Comparison of ENCODE assay signal across 18 cellular contexts in the genomic region with DNA sequence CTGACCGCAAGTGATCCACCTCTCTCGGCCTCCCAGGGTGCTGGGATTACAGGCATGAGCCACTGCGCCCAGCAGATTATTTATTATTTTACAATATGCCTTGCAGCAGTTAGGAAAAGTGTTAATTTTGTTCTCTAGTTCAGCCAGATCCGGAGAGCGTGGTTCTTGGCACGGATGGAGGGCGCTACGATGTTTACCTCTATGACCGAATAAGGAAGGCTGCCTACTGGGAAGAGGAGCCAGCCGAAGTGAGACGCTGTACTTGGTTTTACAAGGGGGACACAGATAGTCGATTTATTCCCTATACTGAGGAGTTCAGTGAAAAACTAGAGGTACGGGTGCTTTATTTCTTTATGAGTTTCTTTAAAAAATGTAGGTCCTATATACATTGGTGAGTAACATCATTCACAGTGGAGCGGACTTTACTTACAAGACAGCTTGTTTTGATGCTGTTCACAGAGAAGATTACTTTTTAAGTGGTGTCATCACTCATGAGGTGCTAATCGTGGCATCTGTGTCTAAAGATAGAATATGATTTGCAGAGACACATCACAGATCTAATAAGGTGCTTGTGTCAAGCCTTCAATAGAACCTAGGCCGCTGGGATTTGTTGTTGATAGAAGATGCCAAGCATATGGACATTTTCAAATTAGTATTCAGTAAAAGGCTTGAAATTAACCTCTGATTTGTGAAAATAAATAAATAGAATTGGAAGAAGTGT. TPM values are rescaled to one million over a fixed set of nuclear protein-coding genes. Genes with fewer than 3 reads are reported as not detected.
DNase-seq lines count a peak whose midpoint lies in the region; ATAC-seq and TF ChIP-seq lines count a peak whose summit lies in the region.
"Had no signal": no experiment of that assay in that cellular context is flagged by ENCODE, and none has a peak within 500 bp of the region (broad histone marks: within the 10 kb centered on the region; RNA-seq: fewer than 3 reads in every experiment).

No MANE protein-coding gene starts in this region.

- H3K27ac ChIP-seq in mesenchymal stem cell (ENCODE audit: low read length, poor library complexity, severe bottlenecking) (no peak overlapping the region), psoas muscle (peak overlapping the region; percentile 46), stomach (peak overlapping the region in 1 of 5 donors; percentile 4)
- H3K27ac ChIP-seq: BLaER1 treated with 17β-estradiol and CSF1 and Interleukin-3, amounts not matched to agents 10 nM and 100 nM; HL-60 had no signal

- peak overlapping the region; percentile 38 for H2BK5ac ChIP-seq in mesenchymal stem cell (ENCODE audit: low read depth, low read length, poor library complexity, severe bottlenecking)

- H3K4me3 Mint-ChIP-seq in activated CD4-positive, alpha-beta memory T cell treated with anti-CD3 and anti-CD28 coated beads for 36 hours: no peak overlapping the region
- H3K4me3 Mint-ChIP-seq: B cell; CD8-positive, alpha-beta T cell; GM23338; HFFc6 had no signal

- TF ChIP-seq EP300 in stomach (IDR thresholded peaks at IDR 0.05): no peak

- H3K36me3 Mint-ChIP-seq in activated CD4-positive, alpha-beta memory T cell treated with anti-CD3 and anti-CD28 coated beads for 36 hours: peaks cover 31% of the 10 kb centered on the region

- no peak overlapping the region for H4K91ac ChIP-seq in mesenchymal stem cell (ENCODE audit: low read length)

- no peak overlapping the region for H3K27ac Mint-ChIP-seq in activated CD4-positive, alpha-beta memory T cell treated with anti-CD3 and anti-CD28 coated beads for 36 hours
- H3K27ac Mint-ChIP-seq: B cell; CD8-positive, alpha-beta T cell; GM23338; HFFc6 had no signal

- no peaks in the 10 kb centered on the region for H3K9me3 Mint-ChIP-seq in activated CD4-positive, alpha-beta memory T cell treated with anti-CD3 and anti-CD28 coated beads for 36 hours
- H3K9me3 Mint-ChIP-seq: CD8-positive, alpha-beta T cell; GM23338; HFFc6 had no signal

- no peak overlapping the region for H3K4me2 ChIP-seq in mesenchymal stem cell (ENCODE audit: low read length, poor library complexity, severe bottlenecking)
- H3K4me2 ChIP-seq: BLaER1 treated with 17β-estradiol and CSF1 and Interleukin-3, amounts not matched to agents 10 nM and 100 nM; GM23338 had no signal

- no peak overlapping the region for H4K8ac ChIP-seq in mesenchymal stem cell (ENCODE audit: low read length)

- TF ChIP-seq CTCF in psoas muscle (IDR thresholded peaks at IDR 0.05): no peak
- no peak for TF ChIP-seq CTCF in stomach (IDR thresholded peaks at IDR 0.05)

- WGBS in mesenchymal stem cell: 98% methylated on average over 16 of the region's 16 CpGs
- WGBS in psoas muscle, 3 donors: 84 to 86% (median 86%) methylated on average over 16 of the region's 16 CpGs
- 69 to 84% (median 72%) methylated on average over 16 of the region's 16 CpGs for WGBS in stomach, 5 donors

- intact Hi-C loops in left cardiac atrium (cut with DNase I): no loop called here
- intact Hi-C loops in cardiac septum (cut with DNase I): no loop called here
- intact Hi-C loops in psoas muscle (cut with DNase I): no loop called here
- intact Hi-C loops in stomach (cut with DNase I; ENCODE audit: low total_unique reads): no loop called here
- intact Hi-C loops in activated CD4-positive, alpha-beta memory T cell treated with anti-CD3 and anti-CD28 coated beads for 36 hours (cut with micrococcal nuclease): no loop called here

- ATAC-seq in left cardiac atrium (peak; percentile 63 to 73), psoas muscle (peak in 3 of 4 donors; percentile 69 to 83 (median 78))
- ATAC-seq: CD8-positive, alpha-beta T cell; GM12878; GM23338; HCT116 had no signal

- no peak overlapping the region for H3K14ac ChIP-seq in mesenchymal stem cell (ENCODE audit: low read length in 2 of 2)

- no peak for DNase-seq in left cardiac atrium
- no peak for DNase-seq in cardiac septum (ENCODE audit: low spot score)
- DNase-seq in mesenchymal stem cell: no peak
- DNase-seq in psoas muscle: no peak
- DNase-seq in stomach: peak; percentile 31
- DNase-seq in activated CD4-positive, alpha-beta memory T cell treated with anti-CD3 and anti-CD28 coated beads for 36 hours: no peak
- DNase-seq in EL: no peak
- DNase-seq: Calu3; CD8-positive, alpha-beta T cell; DMS79 treated with DMSO at 0.1 percent for 48 hours; H7; HFFc6 had no signal

- H3K9ac ChIP-seq in mesenchymal stem cell (ENCODE audit: low read length): no peak overlapping the region
- H3K9ac ChIP-seq: BLaER1 treated with 17β-estradiol and CSF1 and Interleukin-3, amounts not matched to agents 10 nM and 100 nM had no signal

- peaks cover 23% of the 10 kb centered on the region for H3K79me1 ChIP-seq in mesenchymal stem cell (replicated peaks; ENCODE audit: low read length, poor library complexity, severe bottlenecking)

- no peak overlapping the region for H3K18ac ChIP-seq in mesenchymal stem cell (ENCODE audit: low read depth in 1 of 2, low read length in 2 of 2)

- H3K9me3 ChIP-seq in mesenchymal stem cell (ENCODE audit: control insufficient read depth, low read length) (no peaks in the 10 kb centered on the region), psoas muscle (no peaks in the 10 kb centered on the region), stomach (no peaks in the 10 kb centered on the region)
- H3K9me3 ChIP-seq: BLaER1 treated with 17β-estradiol and CSF1 and Interleukin-3, amounts not matched to agents 10 nM and 100 nM had no signal

- no peak overlapping the region for H2AK5ac ChIP-seq in mesenchymal stem cell (ENCODE audit: low read length, severe bottlenecking)

- no peak overlapping the region for H3K4me3 ChIP-seq in mesenchymal stem cell (ENCODE audit: insufficient read depth in 1 of 2, low read depth in 1 of 2, low read length in 2 of 2)
- no peak overlapping the region for H3K4me3 ChIP-seq in psoas muscle
- no peak overlapping the region for H3K4me3 ChIP-seq in stomach
- H3K4me3 ChIP-seq: BLaER1 treated with 17β-estradiol and CSF1 and Interleukin-3, amounts not matched to agents 10 nM and 100 nM; GM12878; GM23338 had no signal

- H2AFZ ChIP-seq in mesenchymal stem cell (ENCODE audit: low read depth, low read length): no peak overlapping the region
- H2AFZ ChIP-seq: GM23338 had no signal

- H3K23ac ChIP-seq in mesenchymal stem cell (ENCODE audit: low read length in 2 of 2): no peak overlapping the region

- H2BK12ac ChIP-seq in mesenchymal stem cell (ENCODE audit: low read length in 2 of 2): no peak overlapping the region

- H2BK15ac ChIP-seq in mesenchymal stem cell (ENCODE audit: low read depth, poor library complexity, severe bottlenecking): no peak overlapping the region

- H2BK120ac ChIP-seq in mesenchymal stem cell (ENCODE audit: low read depth, low read length): no peak overlapping the region

- CTCF ChIA-PET in activated CD4-positive, alpha-beta memory T cell treated with anti-CD3 and anti-CD28 coated beads for 36 hours (lab: Charles Lee): interaction anchor here (1.0 kb wide), 1 partner anchor 45 kb away, joined by 3 read pairs; no protein-coding TSS in a partner anchor

- H3K4me1 Mint-ChIP-seq in activated CD4-positive, alpha-beta memory T cell treated with anti-CD3 and anti-CD28 coated beads for 36 hours (ENCODE audit: low read depth): peaks cover 6% of the 10 kb centered on the region
- H3K4me1 Mint-ChIP-seq: GM23338 had no signal

- no peaks in the 10 kb centered on the region for H3K27me3 Mint-ChIP-seq in activated CD4-positive, alpha-beta memory T cell treated with anti-CD3 and anti-CD28 coated beads for 36 hours
- H3K27me3 Mint-ChIP-seq: B cell had no signal

- H3K36me3 ChIP-seq in mesenchymal stem cell (ENCODE audit: control insufficient read depth in 1 of 2, insufficient read depth in 2 of 2, low read depth in 1 of 2, low read length in 2 of 2) (peaks cover 34 to 80% of the 10 kb centered on the region in 2 experiments), psoas muscle (ENCODE audit: insufficient read depth in 1 of 2, low read depth in 1 of 2) (peaks cover 7 to 83% of the 10 kb centered on the region in 2 donors), stomach (peaks cover 22 to 79% (median 75%) of the 10 kb centered on the region in 4 donors)

- no peak overlapping the region for H3K4ac ChIP-seq in mesenchymal stem cell (ENCODE audit: low read depth in 1 of 2, low read length in 2 of 2)

- H3K4me1 ChIP-seq in mesenchymal stem cell (ENCODE audit: control insufficient read depth, insufficient read depth, low read depth, low read length) (no peaks in the 10 kb centered on the region), psoas muscle (no peaks in the 10 kb centered on the region), stomach (peaks cover 4 to 37% (median 14%) of the 10 kb centered on the region in 4 donors)

- H3K27me3 ChIP-seq in mesenchymal stem cell (ENCODE audit: control insufficient read depth in 1 of 2, insufficient read depth in 1 of 2, low read length in 2 of 2) (no peaks in the 10 kb centered on the region), psoas muscle (ENCODE audit: insufficient read depth in 3 of 3, low read length in 2 of 3) (no peaks in the 10 kb centered on the region), stomach (no peaks in the 10 kb centered on the region)
- H3K27me3 ChIP-seq: BLaER1 treated with 17β-estradiol and CSF1 and Interleukin-3, amounts not matched to agents 10 nM and 100 nM had no signal

- TF ChIP-seq POLR2A in stomach (IDR thresholded peaks at IDR 0.05): no peak

- POLR2A ChIA-PET in activated CD4-positive, alpha-beta memory T cell treated with anti-CD3 and anti-CD28 coated beads for 36 hours (lab: Charles Lee): no interaction called here

RNA-seq across cellular contexts. Expression of a gene that starts 11.6 kb away (rescaled TPM):
- 10 to 100 TPM; 32.2 to 45.2 TPM for total RNA-seq in left cardiac atrium
- total RNA-seq in cardiac septum: 30.7 TPM
- 72.1 TPM for polyA plus RNA-seq in mesenchymal stem cell (2013, experiment 1 of 2)
- polyA plus RNA-seq in mesenchymal stem cell (2013, experiment 2 of 2): 64.5 TPM
- total RNA-seq in psoas muscle: 10 to 100 TPM; 27.3 to 49.7 (median 45.4) TPM
- polyA plus RNA-seq in psoas muscle: 10 to 100 TPM in 2 of 3 donors, 1 to 10 TPM in 1; 6.5 to 20.4 (median 14.0) TPM
- 10 to 100 TPM in 3 of 5 donors, 1 to 10 TPM in 2; 4.1 to 82.1 (median 17.2) TPM for total RNA-seq in stomach
- polyA plus RNA-seq in stomach: 10 to 100 TPM in 2 of 3 donors, 1 to 10 TPM in 1; 7.2 to 20.8 (median 12.4) TPM
- total RNA-seq in activated CD4-positive, alpha-beta memory T cell treated with anti-CD3 and anti-CD28 coated beads for 36 hours: 10 to 100 TPM; 62.4 to 63.6 TPM

RNA-seq across cellular contexts. Expression of a gene that starts 31.5 kb away (rescaled TPM):
- total RNA-seq in left cardiac atrium: 10 to 100 TPM; 27.7 to 38.0 TPM
- total RNA-seq in cardiac septum: 30.3 TPM
- polyA plus RNA-seq in mesenchymal stem cell (2013, experiment 1 of 2): 28.6 TPM
- polyA plus RNA-seq in mesenchymal stem cell (2013, experiment 2 of 2): 29.4 TPM
- 10 to 100 TPM; 23.0 to 43.8 (median 35.6) TPM for total RNA-seq in psoas muscle
- 10 to 100 TPM; 26.4 to 39.6 (median 39.2) TPM for polyA plus RNA-seq in psoas muscle
- total RNA-seq in stomach: 10 to 100 TPM; 19.8 to 88.9 (median 50.9) TPM
- polyA plus RNA-seq in stomach: 10 to 100 TPM; 17.5 to 26.1 (median 21.8) TPM
- 10 to 100 TPM; 90.8 to 92.8 TPM for total RNA-seq in activated CD4-positive, alpha-beta memory T cell treated with anti-CD3 and anti-CD28 coated beads for 36 hours
